Comparison of ENCODE assay signal across 36 cellular contexts in the genomic region with DNA sequence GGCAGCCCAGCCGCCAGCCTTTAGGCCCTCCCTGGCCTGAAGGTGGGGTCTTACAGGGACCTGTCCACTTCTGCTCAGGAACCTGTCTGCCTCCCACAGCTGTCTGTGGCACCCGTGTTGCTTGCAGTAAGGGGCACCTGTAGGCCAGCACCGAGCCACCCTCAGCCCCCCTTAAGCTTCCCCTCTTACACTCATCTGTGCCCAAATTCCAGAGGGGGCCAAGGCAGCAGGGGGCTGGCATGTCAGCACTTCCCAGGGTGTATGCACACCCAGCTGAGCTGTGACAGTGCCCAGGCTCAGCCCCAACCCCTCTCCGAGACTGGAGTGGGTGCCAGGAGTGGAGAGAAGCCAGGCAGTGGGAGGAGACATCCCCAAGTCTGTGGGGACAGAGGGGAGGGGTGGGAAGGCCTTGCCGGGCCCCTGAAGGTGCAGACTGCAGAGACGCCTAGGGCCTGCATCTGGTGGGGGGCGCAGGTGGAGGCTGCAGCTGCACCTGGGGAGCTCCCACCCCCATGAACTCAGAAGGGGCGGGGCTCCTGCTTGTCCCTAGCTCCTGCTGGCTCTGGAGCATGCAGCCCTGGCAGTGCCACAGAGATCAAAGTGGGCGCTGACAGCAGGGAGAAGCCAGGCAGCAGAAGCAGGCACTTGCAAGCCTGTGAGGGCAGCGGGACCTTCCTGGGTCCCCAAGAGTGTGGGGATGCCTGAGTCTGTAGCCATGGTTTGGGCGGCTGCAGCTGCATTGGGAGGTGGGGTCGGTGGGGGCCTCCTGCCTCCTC. TPM values are rescaled to one million over a fixed set of nuclear protein-coding genes. Genes with fewer than 3 reads are reported as not detected.
"Had no signal": no experiment of that assay in that cellular context is flagged by ENCODE, and none has a peak within 500 bp of the region (broad histone marks: within the 10 kb centered on the region; RNA-seq: fewer than 3 reads in every experiment).

No MANE protein-coding gene starts in this region.

- H3K36me3 Mint-ChIP-seq: activated naive CD8-positive, alpha-beta T cell treated with anti-CD3 and anti-CD28 coated beads for 36 hours had no signal

- H3K4me1 Mint-ChIP-seq: activated naive CD8-positive, alpha-beta T cell treated with anti-CD3 and anti-CD28 coated beads for 36 hours; brain; neural crest cell had no signal

- H3K27ac Mint-ChIP-seq: activated naive CD8-positive, alpha-beta T cell treated with anti-CD3 and anti-CD28 coated beads for 36 hours; brain; stimulated activated memory B cell treated with anti-CD40 and anti-IgM and Interleukin-4, amounts not matched to agents 10 μg/mL and 1 μg/mL and 100 μg/mL, for 72 hours; T-helper 1 cell treated with Interleukin-12 subunit alpha and Interleukin-12 subunit beta and Interleukin-4 antibody, amounts not matched to agents 30 μg/mL and 1 μg/mL, for 36 hours had no signal

- H3K36me3 ChIP-seq: ascending aorta, cardiac muscle cell, right lobe of liver, stomach, thyroid gland, upper lobe of left lung had no signal

- H3K27me3 ChIP-seq: ascending aorta, cardiac muscle cell, right lobe of liver, stomach, thyroid gland, upper lobe of left lung had no signal

- ATAC-seq: left lobe of liver; stimulated activated memory B cell treated with anti-CD40 and anti-IgM and Interleukin-4, amounts not matched to agents 10 μg/mL and 1 μg/mL and 100 μg/mL, for 72 hours had no signal

- H3K4me1 ChIP-seq: ascending aorta, parathyroid adenoma, right lobe of liver, stomach, thyroid gland had no signal

- DNase-seq: activated CD4-positive, alpha-beta T cell treated with anti-CD3 and anti-CD28 coated beads for 48 hours; activated CD4-positive, alpha-beta T cell treated with anti-CD3 and anti-CD28 coated beads, Interleukin-2, amount 50 U/mL, for 48 hours; activated CD8-positive, alpha-beta memory T cell treated with anti-CD3 and anti-CD28 coated beads for 24 hours; activated effector memory CD4-positive, alpha-beta T cell treated with Interleukin-2 at 50 U/mL for 16 hours; activated naive CD4-positive, alpha-beta T cell treated with Interleukin-2 at 50 U/mL for 16 hours; activated naive CD8-positive, alpha-beta T cell treated with anti-CD3 and anti-CD28 coated beads for 36 hours; foreskin melanocyte; glutamatergic neuron; hippocampal formation; occipital lobe; right lobe of liver; SK-N-SH; stimulated activated CD4-positive, alpha-beta T cell treated with anti-CD3 and anti-CD28 coated beads, Interleukin-12 subunit alpha, Interleukin-12 subunit beta, amount 100 ng/mL, for 4 hours; stimulated activated CD4-positive, alpha-beta T cell treated with anti-CD3 and anti-CD28 coated beads, Interleukin-4, amount 100 ng/mL, for 24 hours; stomach; SW 1271; T-helper 9 cell; thyroid gland had no signal

- H3K9me3 ChIP-seq: SK-N-SH, thyroid gland had no signal

- H3K27ac ChIP-seq: ascending aorta, cardiac muscle cell, parathyroid adenoma, right lobe of liver, skin epidermis, stomach, thyroid gland, upper lobe of left lung, VCaP had no signal

- H3K4me3 Mint-ChIP-seq: activated naive CD8-positive, alpha-beta T cell treated with anti-CD3 and anti-CD28 coated beads for 36 hours; brain; neural crest cell; stimulated activated memory B cell treated with anti-CD40 and anti-IgM and Interleukin-4, amounts not matched to agents 10 μg/mL and 1 μg/mL and 100 μg/mL, for 72 hours; T-helper 1 cell treated with Interleukin-12 subunit alpha and Interleukin-12 subunit beta and Interleukin-4 antibody, amounts not matched to agents 30 μg/mL and 1 μg/mL, for 36 hours had no signal

- H3K27me3 Mint-ChIP-seq: activated naive CD8-positive, alpha-beta T cell treated with anti-CD3 and anti-CD28 coated beads for 36 hours had no signal

- H3K4me3 ChIP-seq: ascending aorta, cardiac muscle cell, right lobe of liver, skin epidermis, stomach, thyroid gland, upper lobe of left lung had no signal

RNA-seq across cellular contexts. Expression of a gene that starts 5.4 kb away (rescaled TPM):
- total RNA-seq: ascending aorta, cardiac muscle cell, endothelial cell of umbilical vein, kidney epithelial cell, left lobe of liver, lung microvascular endothelial cell, mesenteric fat pad, mucosa of gallbladder, neural crest cell, occipital lobe, pulmonary artery endothelial cell, right lobe of liver, stomach, upper lobe of left lung had no signal
- polyA plus RNA-seq: cardiac muscle cell, endothelial cell of umbilical vein, esophagus, SK-N-SH, stomach had no signal

RNA-seq across cellular contexts. Expression of a gene that starts 37.8 kb away (rescaled TPM):
- total RNA-seq: cardiac muscle cell, endothelial cell of umbilical vein, kidney epithelial cell, neural crest cell, pulmonary artery endothelial cell had no signal
- polyA plus RNA-seq: cardiac muscle cell, endothelial cell of umbilical vein had no signal
